In the genomic region with DNA sequence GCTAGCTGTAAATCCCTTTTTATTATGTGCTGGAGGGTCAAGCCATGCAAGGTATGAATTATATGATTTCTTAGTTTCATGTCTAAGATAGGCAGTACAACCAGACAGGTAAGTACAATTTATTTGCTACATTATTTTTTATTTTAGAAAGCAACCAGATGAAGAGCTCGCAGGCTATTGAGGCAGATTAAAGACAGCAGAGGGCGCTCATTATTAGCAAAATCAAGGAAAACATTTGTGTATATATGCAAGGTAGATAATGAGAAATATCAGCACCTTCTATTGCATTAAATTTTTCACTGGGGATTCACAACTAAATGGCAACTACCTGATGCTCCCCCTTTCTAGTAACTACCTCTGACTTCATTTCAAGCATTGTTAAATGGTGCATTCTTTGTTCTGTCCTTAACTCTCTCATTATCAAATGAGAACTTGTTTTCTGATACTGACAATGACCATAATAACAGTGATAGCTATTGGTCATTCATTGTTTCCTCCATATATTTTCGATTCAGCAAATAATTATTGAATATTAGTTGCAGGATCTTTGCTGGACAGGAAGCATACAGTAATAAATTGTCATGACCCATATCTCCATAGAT, we compare ENCODE assay signal across 8 cellular contexts. TPM values are rescaled to one million over a fixed set of nuclear protein-coding genes. Genes with fewer than 3 reads are reported as not detected.
DNase-seq lines count a peak whose midpoint lies in the region; ATAC-seq, FAIRE-seq and TF ChIP-seq lines count a peak whose summit lies in the region.

No MANE protein-coding gene starts in this region.

- H4K20me1 ChIP-seq in HepG2 (ENCODE audit: insufficient read depth, low read length): no peaks in the 10 kb centered on the region

- peak; percentile 28; the same call in 1 of the 2 replicates for TF ChIP-seq CTCF in HepG2 (CRISPR knock-in tag; IDR thresholded peaks at IDR 0.05)
- no peak for TF ChIP-seq CTCF in GM20000 (IDR thresholded peaks at IDR 0.05; ENCODE audit: extremely low read depth, missing control alignments)

- no peak overlapping the region for H3K9ac ChIP-seq in HepG2 (ENCODE audit: insufficient read depth, low read depth, low read length)

- TF ChIP-seq POLR2A in HepG2 (IDR thresholded peaks at IDR 0.05; ENCODE audit: insufficient read depth in 1 of 2, low read depth in 2 of 2, low read length in 2 of 2): no peak

- H3K27me3 Mint-ChIP-seq in CD4-positive, alpha-beta memory T cell: peaks cover 0 to 8% of the 10 kb centered on the region in 2 donors

- no peak overlapping the region for H2AFZ ChIP-seq in HepG2 (ENCODE audit: low read length)

- no peak overlapping the region for H3K4me2 ChIP-seq in HepG2 (ENCODE audit: low read depth, low read length)

- POLR2A ChIA-PET in HepG2 (lab: Yijun Ruan, JAX): no interaction called here
- POLR2A ChIA-PET in CD4-positive, alpha-beta memory T cell (lab: Charles Lee; ENCODE audit: partially characterized antibody): no interaction called here

- no peak overlapping the region for H3K4me3 ChIP-seq in HepG2 (replicated peaks in 1 of 3; ENCODE audit: insufficient read depth in 1 of 3, low read depth in 2 of 3, low read length in 3 of 3)
- no peak overlapping the region for H3K4me3 ChIP-seq in CD4-positive, alpha-beta memory T cell (ENCODE audit: low read length in 2 of 2)

- intact Hi-C loops in HepG2 (cut with micrococcal nuclease; ENCODE audit: unreplicated experiment): loop anchor here (1.0 kb wide), 1 partner anchor 48 kb away; no protein-coding TSS in a partner anchor
- intact Hi-C loops in CD4-positive, alpha-beta memory T cell (cut with micrococcal nuclease): no loop called here

- no peak for TF ChIP-seq RAD21 in HepG2 (CRISPR knock-in tag; IDR thresholded peaks at IDR 0.05)

- H3K27ac Mint-ChIP-seq in CD4-positive, alpha-beta memory T cell: no peak overlapping the region

- H3K9me3 Mint-ChIP-seq in CD4-positive, alpha-beta memory T cell: peaks cover 0 to 2% (median 0%) of the 10 kb centered on the region in 8 donors

- CTCF ChIA-PET in HepG2 (lab: Yijun Ruan, JAX; ENCODE audit: low intra/inter-chr PET ratio, low total read pairs): interaction anchor here (1.1 kb wide), 2 partner anchors 48 to 844 kb away, joined by 3 to 4 read pairs; no protein-coding TSS in a partner anchor
- CTCF ChIA-PET in CD4-positive, alpha-beta memory T cell (lab: Charles Lee; ENCODE audit: partially characterized antibody): no interaction called here

- no TSS peak for BruUV-seq in HepG2 (replicated peaks; lab: Mats Ljungman, UMichigan)

- no peaks in the 10 kb centered on the region for H3K36me3 Mint-ChIP-seq in CD4-positive, alpha-beta memory T cell

- DNase-seq in GM03348 (ENCODE audit: low spot score) (peak; percentile 14), NCI-H1436 (lab: John Stamatoyannopoulos, UW) (peak; percentile 34), astrocyte of the hippocampus (ENCODE audit: low read depth, low spot score) (peak; percentile 68), HepG2 (ENCODE audit: low spot score) (peak; percentile 3), GM20000 (ENCODE audit: low spot score) (no peak)
- DNase-seq in CD4-positive, alpha-beta memory T cell: no peak
- no peak for DNase-seq in stimulated activated CD4-positive, alpha-beta T cell treated with anti-CD3 and anti-CD28 coated beads, Interleukin-15, amount 100 ng/mL, for 24 hours

- TF ChIP-seq EP300 in HepG2 (IDR thresholded peaks at IDR 0.05; ENCODE audit: low read depth in 2 of 2, low read length in 2 of 2) (no peak), HepG2 (CRISPR knock-in tag; IDR thresholded peaks at IDR 0.05; ENCODE audit: borderline replicate concordance) (no peak)

- H3K4me1 Mint-ChIP-seq in CD4-positive, alpha-beta memory T cell: no peaks in the 10 kb centered on the region

- no peaks in the 10 kb centered on the region for H3K27me3 ChIP-seq in HepG2 (ENCODE audit: control insufficient read depth in 1 of 2, insufficient read depth in 2 of 2, low read length in 2 of 2)
- H3K27me3 ChIP-seq in CD4-positive, alpha-beta memory T cell (ENCODE audit: insufficient read depth, low read length): no peaks in the 10 kb centered on the region

- no peak for ATAC-seq in HepG2
- no peak for ATAC-seq in HG02870 (IDR thresholded peaks at IDR 0.05; ENCODE audit: unreplicated experiment)

- in situ Hi-C loops in HepG2 (cut with HindIII; ENCODE audit: extremely low pct_ligation_motif_present, low pct_unique_long_range_greater_than_20kb): no loop called here

- no peak overlapping the region for H3K27ac ChIP-seq in HepG2 (ENCODE audit: extremely low read length, insufficient read depth, low read length)
- no peak overlapping the region for H3K27ac ChIP-seq in CD4-positive, alpha-beta memory T cell (ENCODE audit: low read depth, low read length)

- H3K4me3 Mint-ChIP-seq in CD4-positive, alpha-beta memory T cell: no peak overlapping the region

- FAIRE-seq in HepG2 (lab: Jason Lieb, UNC): no peak

- no peaks in the 10 kb centered on the region for H3K4me1 ChIP-seq in HepG2 (ENCODE audit: insufficient read depth, low read length)
- H3K4me1 ChIP-seq in CD4-positive, alpha-beta memory T cell (ENCODE audit: insufficient read depth, low read length): no peaks in the 10 kb centered on the region

- H3K9me3 ChIP-seq in HepG2 (ENCODE audit: low read length): no peaks in the 10 kb centered on the region
- no peaks in the 10 kb centered on the region for H3K9me3 ChIP-seq in CD4-positive, alpha-beta memory T cell (ENCODE audit: control insufficient read depth in 1 of 2, low read length in 2 of 2)

- no peaks in the 10 kb centered on the region for H3K36me3 ChIP-seq in HepG2 (replicated peaks in 1 of 2; ENCODE audit: control insufficient read depth in 1 of 2, insufficient read depth in 2 of 2, low read length in 2 of 2)
- H3K36me3 ChIP-seq in CD4-positive, alpha-beta memory T cell (ENCODE audit: insufficient read depth, low read length): no peaks in the 10 kb centered on the region

- H3K79me2 ChIP-seq in HepG2 (ENCODE audit: insufficient read depth, low read length): no peaks in the 10 kb centered on the region

- WGBS in HepG2 (ENCODE audit: low lambda C conversion rate): 0% methylated on average over 3 of the region's 3 CpGs

RNA-seq across cellular contexts. Expression of a gene that starts 8.6 kb away (rescaled TPM):
- total RNA-seq in HepG2 (2016; rRNA removed; fragmentation: Illumina TruSeq; extraction: Trizol): not detected in 2 replicates
- total RNA-seq in HepG2 (2016; cell fraction: cytosol; rRNA removed; fragmentation: Illumina TruSeq; extraction: Trizol; ENCODE audit: low read depth): not detected in 2 replicates
- total RNA-seq in HepG2 (2016; cell fraction: insoluble cytoplasmic fraction; rRNA removed; fragmentation: Illumina TruSeq; extraction: Trizol): not detected in 2 replicates
- total RNA-seq in HepG2 (2016; cell fraction: membrane; rRNA removed; fragmentation: Illumina TruSeq; extraction: Trizol): not detected in 2 replicates
- total RNA-seq in HepG2 (2016; cell fraction: nucleus; rRNA removed; fragmentation: Illumina TruSeq; extraction: Trizol): not detected in 2 replicates
- not detected in 2 replicates for polyA plus RNA-seq in HepG2 (2011; rRNA removed)
- polyA plus RNA-seq in HepG2 (2011; cell fraction: cytosol; rRNA removed): not detected in 2 replicates
- not detected in 2 replicates for polyA plus RNA-seq in HepG2 (2011; cell fraction: nucleus; rRNA removed)
- not detected in 2 replicates for polyA plus RNA-seq in HepG2 (2012)
- not detected in 2 replicates for polyA plus RNA-seq in HepG2 (2016; cell fraction: cytosol; fragmentation: Illumina TruSeq; extraction: Trizol; ENCODE audit: low read depth)
- polyA plus RNA-seq in HepG2 (2016; cell fraction: insoluble cytoplasmic fraction; fragmentation: Illumina TruSeq; extraction: Trizol; ENCODE audit: low read depth): not detected in 2 replicates
- not detected in 2 replicates for polyA plus RNA-seq in HepG2 (2016; cell fraction: membrane; fragmentation: Illumina TruSeq; extraction: Trizol; ENCODE audit: low read depth)
- polyA plus RNA-seq in HepG2 (2016; cell fraction: nucleus; fragmentation: Illumina TruSeq; extraction: Trizol; ENCODE audit: insufficient read depth, low read depth): not detected in 2 replicates
- polyA minus RNA-seq in HepG2 (2011; rRNA and poly(A)+ RNA removed; ENCODE audit: low replicate concordance): not detected in 2 replicates
- polyA minus RNA-seq in HepG2 (2011; cell fraction: cytosol; rRNA and poly(A)+ RNA removed): not detected in 2 replicates
- not detected in 2 replicates for polyA minus RNA-seq in HepG2 (2011; cell fraction: nucleus; rRNA and poly(A)+ RNA removed)
- total RNA-seq in CD4-positive, alpha-beta memory T cell: not detected
- polyA plus RNA-seq in CD4-positive, alpha-beta memory T cell: not detected

RNA-seq across cellular contexts. Expression of a gene that starts 19.2 kb away (rescaled TPM):
- total RNA-seq in HepG2 (2016; rRNA removed; fragmentation: Illumina TruSeq; extraction: Trizol): not detected in 2 replicates
- not detected in 2 replicates for total RNA-seq in HepG2 (2016; cell fraction: cytosol; rRNA removed; fragmentation: Illumina TruSeq; extraction: Trizol; ENCODE audit: low read depth)
- total RNA-seq in HepG2 (2016; cell fraction: insoluble cytoplasmic fraction; rRNA removed; fragmentation: Illumina TruSeq; extraction: Trizol): not detected in 2 replicates
- not detected in 2 replicates for total RNA-seq in HepG2 (2016; cell fraction: membrane; rRNA removed; fragmentation: Illumina TruSeq; extraction: Trizol)
- total RNA-seq in HepG2 (2016; cell fraction: nucleus; rRNA removed; fragmentation: Illumina TruSeq; extraction: Trizol): not detected in 2 replicates
- polyA plus RNA-seq in HepG2 (2011; rRNA removed): not detected in 2 replicates
- not detected in 2 replicates for polyA plus RNA-seq in HepG2 (2011; cell fraction: cytosol; rRNA removed)
- polyA plus RNA-seq in HepG2 (2011; cell fraction: nucleus; rRNA removed): not detected in 2 replicates
- not detected in 2 replicates for polyA plus RNA-seq in HepG2 (2012)
- polyA plus RNA-seq in HepG2 (2016; cell fraction: cytosol; fragmentation: Illumina TruSeq; extraction: Trizol; ENCODE audit: low read depth): not detected in 2 replicates
- not detected in 2 replicates for polyA plus RNA-seq in HepG2 (2016; cell fraction: insoluble cytoplasmic fraction; fragmentation: Illumina TruSeq; extraction: Trizol; ENCODE audit: low read depth)
- not detected in 2 replicates for polyA plus RNA-seq in HepG2 (2016; cell fraction: membrane; fragmentation: Illumina TruSeq; extraction: Trizol; ENCODE audit: low read depth)
- not detected in 2 replicates for polyA plus RNA-seq in HepG2 (2016; cell fraction: nucleus; fragmentation: Illumina TruSeq; extraction: Trizol; ENCODE audit: insufficient read depth, low read depth)
- polyA minus RNA-seq in HepG2 (2011; rRNA and poly(A)+ RNA removed; ENCODE audit: low replicate concordance): not detected in 2 replicates
- not detected in 2 replicates for polyA minus RNA-seq in HepG2 (2011; cell fraction: cytosol; rRNA and poly(A)+ RNA removed)
- not detected in 2 replicates for polyA minus RNA-seq in HepG2 (2011; cell fraction: nucleus; rRNA and poly(A)+ RNA removed)
- total RNA-seq in CD4-positive, alpha-beta memory T cell: not detected
- polyA plus RNA-seq in CD4-positive, alpha-beta memory T cell: not detected

RNA-seq across cellular contexts. Expression of a gene that starts 55.7 kb away (rescaled TPM):
- 12.1 and 14.7 TPM in 2 replicates for total RNA-seq in HepG2 (2016; rRNA removed; fragmentation: Illumina TruSeq; extraction: Trizol)
- total RNA-seq in HepG2 (2016; cell fraction: cytosol; rRNA removed; fragmentation: Illumina TruSeq; extraction: Trizol; ENCODE audit: low read depth): 5.9 and 13.9 TPM in 2 replicates
- 11.2 and 17.2 TPM in 2 replicates for total RNA-seq in HepG2 (2016; cell fraction: insoluble cytoplasmic fraction; rRNA removed; fragmentation: Illumina TruSeq; extraction: Trizol)
- total RNA-seq in HepG2 (2016; cell fraction: membrane; rRNA removed; fragmentation: Illumina TruSeq; extraction: Trizol): 6.5 and 7.8 TPM in 2 replicates
- total RNA-seq in HepG2 (2016; cell fraction: nucleus; rRNA removed; fragmentation: Illumina TruSeq; extraction: Trizol): 12.0 and 15.7 TPM in 2 replicates
- 17.1 and 27.5 TPM in 2 replicates for polyA plus RNA-seq in HepG2 (2011; rRNA removed)
- 16.9 and 24.8 TPM in 2 replicates for polyA plus RNA-seq in HepG2 (2011; cell fraction: cytosol; rRNA removed)
- polyA plus RNA-seq in HepG2 (2011; cell fraction: nucleus; rRNA removed): 1.2 and 10.2 TPM in 2 replicates
- 6.0 and 22.0 TPM in 2 replicates for polyA plus RNA-seq in HepG2 (2012)
- polyA plus RNA-seq in HepG2 (2016; cell fraction: cytosol; fragmentation: Illumina TruSeq; extraction: Trizol; ENCODE audit: low read depth): 5.1 and 7.9 TPM in 2 replicates
- polyA plus RNA-seq in HepG2 (2016; cell fraction: insoluble cytoplasmic fraction; fragmentation: Illumina TruSeq; extraction: Trizol; ENCODE audit: low read depth): 5.7 and 6.0 TPM in 2 replicates
- polyA plus RNA-seq in HepG2 (2016; cell fraction: membrane; fragmentation: Illumina TruSeq; extraction: Trizol; ENCODE audit: low read depth): 5.1 TPM in 2 replicates
- polyA plus RNA-seq in HepG2 (2016; cell fraction: nucleus; fragmentation: Illumina TruSeq; extraction: Trizol; ENCODE audit: insufficient read depth, low read depth): 11.9 and 13.9 TPM in 2 replicates
- polyA minus RNA-seq in HepG2 (2011; rRNA and poly(A)+ RNA removed; ENCODE audit: low replicate concordance): 3.9 TPM in 1 of 2 replicates, not detected in the other
- 0.88 and 5.3 TPM in 2 replicates for polyA minus RNA-seq in HepG2 (2011; cell fraction: cytosol; rRNA and poly(A)+ RNA removed)
- 1.1 and 1.5 TPM in 2 replicates for polyA minus RNA-seq in HepG2 (2011; cell fraction: nucleus; rRNA and poly(A)+ RNA removed)
- not detected for total RNA-seq in CD4-positive, alpha-beta memory T cell
- polyA plus RNA-seq in CD4-positive, alpha-beta memory T cell: not detected

Comparison
In these comparisons a context has a peak if more than half of its experiments do, and no peak if none do; other contexts are left out.
1. DNase-seq: peak in GM03348 (single experiment), NCI-H1436 (single experiment), astrocyte of the hippocampus (single experiment) and HepG2 (single experiment); none in CD4-positive, alpha-beta memory T cell (0 of 5), stimulated activated CD4-positive, alpha-beta T cell treated with anti-CD3 and anti-CD28 coated beads, Interleukin-15, amount 100 ng/mL, for 24 hours (single experiment) and GM20000 (single experiment).
2. RNA of a gene that starts 55.7 kb away (total RNA-seq): 5.9 to 17.2 TPM in HepG2; not detected in CD4-positive, alpha-beta memory T cell; every median in the first group is over 4 times any median in the second.